In genomic region chr14:89661392-89661791, GRCh38 we compare ENCODE assay signal across 23 cellular contexts.
DNase-seq lines count a peak whose midpoint lies in the region; ATAC-seq and TF ChIP-seq lines count a peak whose summit lies in the region.
"Had no signal": no experiment of that assay in that cellular context is flagged by ENCODE, and none has a peak within 500 bp of the region (broad histone marks: within the 10 kb centered on the region; RNA-seq: fewer than 3 reads in every experiment).

No MANE protein-coding gene starts in this region.

- intact Hi-C loops in colonic mucosa (cut with DNase I) (no loop called here), gastrocnemius medialis (cut with DNase I; ENCODE audit: low total_unique reads) (loop anchor here (2.0 to 10.0 kb wide), 3 partner anchors 41 to 617 kb away; no protein-coding TSS in a partner anchor)
- intact Hi-C loops in naive thymus-derived CD4-positive, alpha-beta T cell (cut with micrococcal nuclease) = no loop called here

- H3K36me3 Mint-ChIP-seq in naive thymus-derived CD4-positive, alpha-beta T cell = peaks cover 0 to 17% (median 4%) of the 10 kb centered on the region in 5 donors
- peaks cover 0 to 25% of the 10 kb centered on the region in 2 donors for H3K36me3 Mint-ChIP-seq in activated naive CD4-positive, alpha-beta T cell treated with anti-CD3 and anti-CD28 coated beads, Interleukin-2, amount 50 U/mL, for 72 hours
- H3K36me3 Mint-ChIP-seq: CD8-positive, alpha-beta T cell had no signal

- no peaks in the 10 kb centered on the region for H3K9me3 ChIP-seq in colonic mucosa
- H3K9me3 ChIP-seq in gastrocnemius medialis = no peaks in the 10 kb centered on the region
- no peaks in the 10 kb centered on the region for H3K9me3 ChIP-seq in naive thymus-derived CD4-positive, alpha-beta T cell (ENCODE audit: control insufficient read depth in 2 of 3, low read length in 3 of 3)

- TF ChIP-seq CTCF in colonic mucosa (IDR thresholded peaks at IDR 0.05) (no peak), gastrocnemius medialis (IDR thresholded peaks at IDR 0.05 in 4 of 5, conservative IDR thresholded peaks at IDR 0.05 in 1 of 5) (no peak)

- H3K27me3 ChIP-seq in colonic mucosa = no peaks in the 10 kb centered on the region
- no peaks in the 10 kb centered on the region for H3K27me3 ChIP-seq in gastrocnemius medialis
- H3K27me3 ChIP-seq in naive thymus-derived CD4-positive, alpha-beta T cell (ENCODE audit: control insufficient read depth in 2 of 2, insufficient read depth in 2 of 2, low read length in 2 of 2) = no peaks in the 10 kb centered on the region

- H3K27ac ChIP-seq in colonic mucosa (no peak overlapping the region), gastrocnemius medialis (peak overlapping the region in 3 of 4 donors; percentile 80 to 87 (median 80))
- no peak overlapping the region for H3K27ac ChIP-seq in naive thymus-derived CD4-positive, alpha-beta T cell (ENCODE audit: low read depth, low read length)
- H3K27ac ChIP-seq: 22Rv1, C4-2B, RWPE1 had no signal

- H3K36me3 ChIP-seq in colonic mucosa = no peaks in the 10 kb centered on the region
- H3K36me3 ChIP-seq in gastrocnemius medialis = no peaks in the 10 kb centered on the region
- no peaks in the 10 kb centered on the region for H3K36me3 ChIP-seq in naive thymus-derived CD4-positive, alpha-beta T cell (ENCODE audit: control insufficient read depth in 2 of 3, insufficient read depth in 3 of 3, low read length in 3 of 3)

- no peak overlapping the region for H3K4me3 Mint-ChIP-seq in naive thymus-derived CD4-positive, alpha-beta T cell
- H3K4me3 Mint-ChIP-seq: B cell; CD8-positive, alpha-beta T cell had no signal

- H3K27ac Mint-ChIP-seq in naive thymus-derived CD4-positive, alpha-beta T cell = no peak overlapping the region
- H3K27ac Mint-ChIP-seq in activated naive CD4-positive, alpha-beta T cell treated with anti-CD3 and anti-CD28 coated beads, Interleukin-2, amount 50 U/mL, for 72 hours = no peak overlapping the region
- H3K27ac Mint-ChIP-seq: B cell; CD8-positive, alpha-beta T cell had no signal

- in situ Hi-C loops in gastrocnemius medialis (cut with MboI; ENCODE audit: low sequenced_read_pairs in 4 of 4) = no loop called here

- H3K4me1 ChIP-seq in colonic mucosa = no peaks in the 10 kb centered on the region
- H3K4me1 ChIP-seq in gastrocnemius medialis = peaks cover 14 to 18% of the 10 kb centered on the region in 2 donors
- no peaks in the 10 kb centered on the region for H3K4me1 ChIP-seq in naive thymus-derived CD4-positive, alpha-beta T cell (ENCODE audit: control insufficient read depth in 2 of 2, insufficient read depth in 2 of 2, low read length in 2 of 2)
- H3K4me1 ChIP-seq: Caco-2 had no signal

- peaks cover 0 to 13% (median 4%) of the 10 kb centered on the region in 7 donors for H3K4me1 Mint-ChIP-seq in naive thymus-derived CD4-positive, alpha-beta T cell

- H3K9me3 Mint-ChIP-seq in naive thymus-derived CD4-positive, alpha-beta T cell = peaks cover 0 to 18% (median 7%) of the 10 kb centered on the region in 11 donors
- peaks cover 7 to 32% of the 10 kb centered on the region in 2 donors for H3K9me3 Mint-ChIP-seq in activated naive CD4-positive, alpha-beta T cell treated with anti-CD3 and anti-CD28 coated beads, Interleukin-2, amount 50 U/mL, for 72 hours

- peak; percentile 16 for DNase-seq in DMS 273 (lab: John Stamatoyannopoulos, UW; ENCODE audit: unreplicated experiment)
- DNase-seq in DMS 273 treated with DMSO at 0.1 percent for 48 hours (lab: John Stamatoyannopoulos, UW) = no peak
- peak; percentile 64 for DNase-seq in NCI-H2171 treated with DMSO at 0.1 percent for 48 hours (lab: John Stamatoyannopoulos, UW)
- DNase-seq in colonic mucosa = peak; percentile 56
- DNase-seq in gastrocnemius medialis = no peak
- no peak for DNase-seq in naive thymus-derived CD4-positive, alpha-beta T cell
- no peak for DNase-seq in activated naive CD4-positive, alpha-beta T cell treated with anti-CD3 and anti-CD28 coated beads, Interleukin-2, amount 50 U/mL, for 72 hours (ENCODE audit: low spot score in 2 of 2)
- DNase-seq: Caco-2; CD8-positive, alpha-beta T cell; DMS79 treated with DMSO at 0.1 percent for 48 hours; GF-D8; Kasumi-1; NCI-H1092 treated with DMSO at 0.1 percent for 48 hours; NCI-H1436; NCI-H1930; NCI-H226; SHP77 had no signal

- H3K4me3 ChIP-seq in colonic mucosa (no peak overlapping the region), gastrocnemius medialis (no peak overlapping the region)
- no peak overlapping the region for H3K4me3 ChIP-seq in naive thymus-derived CD4-positive, alpha-beta T cell (ENCODE audit: low read length)

- no peak overlapping the region for H3K9ac ChIP-seq in colonic mucosa (ENCODE audit: low read depth in 2 of 2, low read length in 2 of 2)

- CTCF ChIA-PET in naive thymus-derived CD4-positive, alpha-beta T cell (lab: Charles Lee) = no interaction called here

- ATAC-seq in gastrocnemius medialis (no peak), HG03432 (IDR thresholded peaks at IDR 0.05; ENCODE audit: unreplicated experiment) (no peak)
- no peak for ATAC-seq in naive thymus-derived CD4-positive, alpha-beta T cell
- no peak for ATAC-seq in activated naive CD4-positive, alpha-beta T cell treated with anti-CD3 and anti-CD28 coated beads, Interleukin-2, amount 50 U/mL, for 72 hours
- ATAC-seq: CD8-positive, alpha-beta T cell; Panc1 had no signal

- TF ChIP-seq POLR2A in gastrocnemius medialis (IDR thresholded peaks at IDR 0.05) = no peak

- POLR2A ChIA-PET in naive thymus-derived CD4-positive, alpha-beta T cell (lab: Charles Lee) = interaction anchor here (1.1 kb wide), 1 partner anchor 17 kb away, joined by 3 read pairs; no protein-coding TSS in a partner anchor

- no peaks in the 10 kb centered on the region for H3K27me3 Mint-ChIP-seq in naive thymus-derived CD4-positive, alpha-beta T cell
- H3K27me3 Mint-ChIP-seq: B cell had no signal

Comparison
In these comparisons a context has a peak if more than half of its experiments do, and no peak if none do; other contexts are left out.
1. DNase-seq: peak in DMS 273 (single experiment), NCI-H2171 treated with DMSO at 0.1 percent for 48 hours (single experiment) and colonic mucosa (single experiment); none in DMS 273 treated with DMSO at 0.1 percent for 48 hours (single experiment), gastrocnemius medialis (0 of 2), naive thymus-derived CD4-positive, alpha-beta T cell (0 of 9) and activated naive CD4-positive, alpha-beta T cell treated with anti-CD3 and anti-CD28 coated beads, Interleukin-2, amount 50 U/mL, for 72 hours (0 of 2).
2. H3K27ac ChIP-seq: peak in gastrocnemius medialis (3 of 4); none in colonic mucosa (single experiment) and naive thymus-derived CD4-positive, alpha-beta T cell (single experiment).